ENCODE assay signal across 1 cellular context in genomic region chr2:234178309-234179030, GRCh38.
TF ChIP-seq lines count a peak whose summit lies in the region.

No MANE protein-coding gene starts in this region.

TF ChIP-seq in HCT116, 20 proteins besides CTCF, POLR2A, EP300 and RAD21:
- peak; percentile 75 for TF ChIP-seq REST (IDR thresholded peaks at IDR 0.05; ENCODE audit: low read depth)
- no peak for TF ChIP-seq EGR1 (IDR thresholded peaks at IDR 0.05; ENCODE audit: low read depth)
